In genomic region chr21:21457077-21457476, GRCh38 we compare ENCODE assay signal across 22 cellular contexts.
"Had no signal": no experiment of that assay in that cellular context is flagged by ENCODE, and none has a peak within 500 bp of the region (broad histone marks: within the 10 kb centered on the region; RNA-seq: fewer than 3 reads in every experiment).

No MANE protein-coding gene starts in this region.

- H3K4me1 Mint-ChIP-seq: endodermal cell, memory B cell had no signal

- H3K27ac Mint-ChIP-seq: dendritic cell treated with granulocyte-macrophage colony-stimulating factor and Interleukin-4, amounts not matched to agents 40 ng/mL and 50 ng/mL, for 4 days; effector memory CD8-positive, alpha-beta T cell; endodermal cell; memory B cell had no signal

- H3K36me3 ChIP-seq: colonic mucosa, esophagus squamous epithelium, gastroesophageal sphincter, heart right ventricle, left lung had no signal

- ATAC-seq: effector memory CD8-positive, alpha-beta T cell; esophagus mucosa; gastroesophageal sphincter; heart right ventricle; left cardiac atrium; left lung; left ventricle myocardium superior had no signal

- H3K9me3 ChIP-seq: colonic mucosa, gastroesophageal sphincter had no signal

- H3K27ac ChIP-seq: colonic mucosa, epithelial cell of prostate, esophagus squamous epithelium, gastroesophageal sphincter, heart right ventricle, left lung had no signal

- H3K9me3 Mint-ChIP-seq: endodermal cell had no signal

- DNase-seq: colonic mucosa; cortex of kidney; effector CD8-positive, alpha-beta T cell; effector memory CD8-positive, alpha-beta T cell; endodermal cell; erythroblast; esophagus squamous epithelium; foreskin fibroblast; heart right ventricle; hippocampal formation; left cardiac atrium; left lung; left ventricle myocardium superior; mammary epithelial cell; mesendoderm; midbrain had no signal

- H3K27me3 ChIP-seq: colonic mucosa, esophagus squamous epithelium, gastroesophageal sphincter, heart right ventricle, left lung had no signal

- H3K27me3 Mint-ChIP-seq: dendritic cell treated with granulocyte-macrophage colony-stimulating factor and Interleukin-4, amounts not matched to agents 40 ng/mL and 50 ng/mL, for 4 days; effector memory CD8-positive, alpha-beta T cell; memory B cell had no signal

- H3K36me3 Mint-ChIP-seq: memory B cell had no signal

- H3K4me3 ChIP-seq: colonic mucosa, esophagus squamous epithelium, gastroesophageal sphincter, heart right ventricle, left lung, lung had no signal

- H3K4me1 ChIP-seq: colonic mucosa, esophagus squamous epithelium, gastroesophageal sphincter, heart right ventricle, left lung had no signal

- H3K4me3 Mint-ChIP-seq: dendritic cell treated with granulocyte-macrophage colony-stimulating factor and Interleukin-4, amounts not matched to agents 40 ng/mL and 50 ng/mL, for 4 days; effector memory CD8-positive, alpha-beta T cell; endodermal cell; memory B cell had no signal
